ENCODE assay signal across 15 cellular contexts in the genomic region with DNA sequence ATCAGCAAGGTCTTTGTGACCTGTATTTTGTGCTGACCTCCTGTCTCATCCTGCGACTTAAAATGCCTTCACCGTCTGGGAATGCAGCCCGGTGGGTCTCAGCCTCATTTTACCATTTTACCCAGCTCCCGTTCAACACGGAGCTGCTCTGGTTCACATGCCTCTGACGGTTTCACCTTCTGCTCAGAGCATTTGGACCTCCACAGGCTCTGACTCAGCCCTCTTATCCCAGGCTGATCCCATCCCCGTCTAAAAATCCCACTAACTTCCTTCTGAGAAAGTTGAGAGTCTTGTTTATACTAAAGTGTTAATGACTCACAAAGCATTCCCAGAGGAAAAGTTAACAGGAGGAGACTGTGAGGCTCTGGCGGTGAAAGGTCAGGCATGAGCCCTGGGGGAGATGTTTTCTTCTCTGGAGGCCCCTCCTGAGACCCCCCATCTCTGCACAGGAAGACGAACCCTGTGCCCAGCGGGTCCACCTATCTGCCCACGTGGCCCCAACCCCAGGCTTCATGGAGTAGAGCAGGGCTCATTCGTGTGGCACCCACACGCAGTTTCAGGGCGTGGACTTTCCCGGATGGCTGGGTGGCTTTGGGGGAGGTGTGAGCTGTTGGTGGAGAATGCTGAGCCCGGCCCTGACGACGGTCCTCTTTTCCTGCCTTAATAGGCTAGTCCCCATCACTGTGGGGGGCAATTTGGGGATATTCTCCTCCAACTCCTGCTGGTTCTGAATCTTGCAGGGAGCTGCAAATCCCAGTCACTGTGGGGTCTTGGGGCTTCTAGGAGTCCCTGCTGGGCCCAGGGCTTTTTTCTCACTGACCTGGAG. TPM values are rescaled to one million over a fixed set of nuclear protein-coding genes. Genes with fewer than 3 reads are reported as not detected.
DNase-seq lines count a peak whose midpoint lies in the region; ATAC-seq, FAIRE-seq and TF ChIP-seq lines count a peak whose summit lies in the region.
"Had no signal": no experiment of that assay in that cellular context is flagged by ENCODE, and none has a peak within 500 bp of the region (broad histone marks: within the 10 kb centered on the region; RNA-seq: fewer than 3 reads in every experiment).

No MANE protein-coding gene starts in this region.

- H3K4me1 Mint-ChIP-seq in effector memory CD8-positive, alpha-beta T cell (ENCODE audit: low read depth in 2 of 2), result peaks cover 4% of the 10 kb centered on the region in 2 donors
- no peaks in the 10 kb centered on the region for H3K4me1 Mint-ChIP-seq in activated T-cell treated with anti-CD3 and anti-CD28 coated beads, Interleukin-2, amount 50 U/mL, for 72 hours (ENCODE audit: low read depth)

- peaks cover 37 to 57% of the 10 kb centered on the region in 2 donors for H3K27me3 Mint-ChIP-seq in effector memory CD8-positive, alpha-beta T cell
- H3K27me3 Mint-ChIP-seq in activated T-cell treated with anti-CD3 and anti-CD28 coated beads, Interleukin-2, amount 50 U/mL, for 72 hours (ENCODE audit: low read depth), result peaks cover 41% of the 10 kb centered on the region

- TF ChIP-seq POLR2A in GM12891 (IDR thresholded peaks at IDR 0.05; ENCODE audit: low read depth, low read length), result no peak

- no peak overlapping the region for H3K27ac Mint-ChIP-seq in effector memory CD8-positive, alpha-beta T cell
- H3K27ac Mint-ChIP-seq in activated T-cell treated with anti-CD3 and anti-CD28 coated beads, Interleukin-2, amount 50 U/mL, for 72 hours, result no peak overlapping the region
- H3K27ac Mint-ChIP-seq: activated T-cell treated with anti-CD3 and anti-CD28 coated beads, Interleukin-2, amount 50 U/mL, for 24 hours; dendritic cell treated with granulocyte-macrophage colony-stimulating factor and Interleukin-4, amounts not matched to agents 40 ng/mL and 50 ng/mL, for 4 days had no signal

- ATAC-seq in effector memory CD8-positive, alpha-beta T cell (replicated peaks), result no peak
- no peak for ATAC-seq in activated T-cell treated with anti-CD3 and anti-CD28 coated beads, Interleukin-2, amount 50 U/mL, for 72 hours (replicated peaks in 1 of 2)

- FAIRE-seq in GM12891 (lab: Jason Lieb, UNC), result no peak

- peak; percentile 46 for DNase-seq in AG09319 (ENCODE audit: extremely low read depth, low read depth)
- DNase-seq in HK-2 (ENCODE audit: unreplicated experiment), result peak; percentile 90
- peak; percentile 84 for DNase-seq in astrocyte of the hippocampus (ENCODE audit: low read depth, low spot score)
- peak; percentile 99 for DNase-seq in kidney tubule cell (ENCODE audit: low spot score)
- DNase-seq in effector memory CD8-positive, alpha-beta T cell, result no peak
- DNase-seq in activated T-cell treated with anti-CD3 and anti-CD28 coated beads, Interleukin-2, amount 50 U/mL, for 72 hours, result no peak
- no peak for DNase-seq in GM12891 (ENCODE audit: insufficient read length, low spot score)
- DNase-seq in NCI-H1436 (lab: John Stamatoyannopoulos, UW), result no peak
- DNase-seq: activated T-cell treated with anti-CD3 and anti-CD28 coated beads, Interleukin-2, amount 50 U/mL, for 24 hours; NCI-H1048; NK-92 treated with Interleukin-12 subunit alpha and Interleukin-12 subunit beta, amount 100 ng/mL, for 24 hours; stimulated activated CD4-positive, alpha-beta T cell treated with anti-CD3 and anti-CD28 coated beads, Interleukin-1b, Interleukin-23, amount 100 ng/mL, for 48 hours had no signal

- no peak overlapping the region for H3K4me3 Mint-ChIP-seq in effector memory CD8-positive, alpha-beta T cell
- no peak overlapping the region for H3K4me3 Mint-ChIP-seq in activated T-cell treated with anti-CD3 and anti-CD28 coated beads, Interleukin-2, amount 50 U/mL, for 72 hours
- H3K4me3 Mint-ChIP-seq: activated T-cell treated with anti-CD3 and anti-CD28 coated beads, Interleukin-2, amount 50 U/mL, for 24 hours; CD4-positive, alpha-beta memory T cell; dendritic cell treated with granulocyte-macrophage colony-stimulating factor and Interleukin-4, amounts not matched to agents 40 ng/mL and 50 ng/mL, for 4 days; nephron had no signal

- TF ChIP-seq CTCF in AG09319 (IDR thresholded peaks at IDR 0.05; ENCODE audit: low read depth, low read length), result no peak

- no peaks in the 10 kb centered on the region for H3K9me3 Mint-ChIP-seq in effector memory CD8-positive, alpha-beta T cell
- H3K9me3 Mint-ChIP-seq in activated T-cell treated with anti-CD3 and anti-CD28 coated beads, Interleukin-2, amount 50 U/mL, for 72 hours, result no peaks in the 10 kb centered on the region
- H3K9me3 Mint-ChIP-seq: activated T-cell treated with anti-CD3 and anti-CD28 coated beads, Interleukin-2, amount 50 U/mL, for 24 hours; CD4-positive, alpha-beta memory T cell; dendritic cell treated with granulocyte-macrophage colony-stimulating factor and Interleukin-4, amounts not matched to agents 40 ng/mL and 50 ng/mL, for 4 days; nephron had no signal

- H3K36me3 Mint-ChIP-seq in effector memory CD8-positive, alpha-beta T cell (ENCODE audit: insufficient read depth), result no peaks in the 10 kb centered on the region
- H3K36me3 Mint-ChIP-seq in activated T-cell treated with anti-CD3 and anti-CD28 coated beads, Interleukin-2, amount 50 U/mL, for 72 hours (ENCODE audit: insufficient read depth in 2 of 2), result no peaks in the 10 kb centered on the region
- H3K36me3 Mint-ChIP-seq: CD4-positive, alpha-beta memory T cell had no signal

TF ChIP-seq in GM12891, 5 proteins besides CTCF, POLR2A, EP300 and RAD21:
- TF ChIP-seq PAX5 (IDR thresholded peaks at IDR 0.05; ENCODE audit: insufficient read depth, low read length, severe bottlenecking) (no peak), TAF1 (IDR thresholded peaks at IDR 0.05; ENCODE audit: low read depth, low read length) (no peak), POU2F2 (IDR thresholded peaks at IDR 0.05; ENCODE audit: low read depth, low read length) (no peak), SPI1 (IDR thresholded peaks at IDR 0.05; ENCODE audit: low read depth, low read length) (no peak), POLR2AphosphoS5 (IDR thresholded peaks at IDR 0.05; ENCODE audit: low read depth, low read length) (no peak)
TF ChIP-seq in GM12891: peak in this region for 0.

RNA-seq across cellular contexts. Expression of a gene that starts 3.3 kb away (rescaled TPM):
- under 1 TPM in 1 of 2 donors, not detected in 1; 0.74 TPM for total RNA-seq in activated T-cell treated with anti-CD3 and anti-CD28 coated beads, Interleukin-2, amount 50 U/mL, for 72 hours
- polyA plus RNA-seq in GM12891 (2012; ENCODE audit: low read depth, missing spikeins), result 0.06 TPM
- total RNA-seq: CD4-positive, alpha-beta memory T cell had no signal
- polyA plus RNA-seq: CD4-positive, alpha-beta memory T cell had no signal

RNA-seq across cellular contexts. Expression of a gene that starts 16.5 kb away (rescaled TPM):
- total RNA-seq in activated T-cell treated with anti-CD3 and anti-CD28 coated beads, Interleukin-2, amount 50 U/mL, for 72 hours, result 10 to 100 TPM; 39.1 to 43.2 TPM
- 15.7 TPM for polyA plus RNA-seq in GM12891 (2012; ENCODE audit: low read depth, missing spikeins)

RNA-seq across cellular contexts. Expression of a gene that starts 21.8 kb away (rescaled TPM):
- total RNA-seq in activated T-cell treated with anti-CD3 and anti-CD28 coated beads, Interleukin-2, amount 50 U/mL, for 72 hours, result not detected
- not detected for polyA plus RNA-seq in GM12891 (2012; ENCODE audit: low read depth, missing spikeins)
- total RNA-seq: CD4-positive, alpha-beta memory T cell had no signal
- polyA plus RNA-seq: CD4-positive, alpha-beta memory T cell had no signal

RNA-seq across cellular contexts. Expression of a gene that starts 40.2 kb away (rescaled TPM):
- total RNA-seq in activated T-cell treated with anti-CD3 and anti-CD28 coated beads, Interleukin-2, amount 50 U/mL, for 72 hours, result 10 to 100 TPM; 75.8 to 76.6 TPM
- polyA plus RNA-seq in GM12891 (2012; ENCODE audit: low read depth, missing spikeins), result 36.5 TPM

Comparison
In these comparisons a context has a peak if more than half of its experiments do, and no peak if none do; other contexts are left out.
1. DNase-seq: peak in AG09319 (single experiment), HK-2 (single experiment), astrocyte of the hippocampus (single experiment) and kidney tubule cell (single experiment); none in effector memory CD8-positive, alpha-beta T cell (0 of 3), activated T-cell treated with anti-CD3 and anti-CD28 coated beads, Interleukin-2, amount 50 U/mL, for 72 hours (0 of 2), GM12891 (single experiment) and NCI-H1436 (single experiment).